Comparison of ENCODE assay signal across 21 cellular contexts in the genomic region with DNA sequence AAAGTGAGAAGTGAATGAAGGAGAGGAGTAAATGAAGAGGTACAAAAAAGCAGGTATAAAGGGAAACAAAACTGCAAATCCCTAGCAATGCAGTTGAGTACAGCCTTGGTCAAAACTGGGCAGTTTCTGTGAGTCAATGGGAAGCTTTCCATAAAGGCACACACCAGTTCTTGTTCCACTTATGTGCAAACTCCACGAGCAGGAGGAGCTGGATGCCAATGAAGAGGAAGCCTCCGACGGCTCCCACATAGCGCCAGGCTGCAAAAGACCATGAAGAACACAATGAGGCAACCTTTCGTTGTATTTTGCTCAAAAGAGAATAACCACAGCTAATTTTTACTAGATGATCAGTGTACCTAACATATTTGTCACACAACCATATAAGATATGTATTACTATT.
DNase-seq lines count a peak whose midpoint lies in the region; ATAC-seq, FAIRE-seq and TF ChIP-seq lines count a peak whose summit lies in the region.
"Had no signal": no experiment of that assay in that cellular context is flagged by ENCODE, and none has a peak within 500 bp of the region (broad histone marks: within the 10 kb centered on the region; RNA-seq: fewer than 3 reads in every experiment).

No MANE protein-coding gene starts in this region.

- 89 to 90% methylated on average over 5 of the region's 5 CpGs for WGBS in body of pancreas, 2 donors

- in situ Hi-C loops in KBM-7 (cut with MboI; ENCODE audit: low pct_unique_long_range_greater_than_20kb, low sequenced_read_pairs): no loop called here

- no peaks in the 10 kb centered on the region for H3K27me3 Mint-ChIP-seq in activated CD8-positive, alpha-beta memory T cell treated with anti-CD3 and anti-CD28 coated beads, Interleukin-2, amount 10 ng/mL, durations not matched to agents 7 days and 5 days
- H3K27me3 Mint-ChIP-seq in activated CD8-positive, alpha-beta T cell treated with anti-CD3 and anti-CD28 coated beads for 36 hours: no peaks in the 10 kb centered on the region
- H3K27me3 Mint-ChIP-seq in nephron progenitor cell (ENCODE audit: low read depth, poor library complexity): no peaks in the 10 kb centered on the region

- no peak for TF ChIP-seq CTCF in activated CD8-positive, alpha-beta T cell treated with anti-CD3 and anti-CD28 coated beads for 36 hours (IDR thresholded peaks at IDR 0.05)
- TF ChIP-seq CTCF in nephron progenitor cell (IDR thresholded peaks at IDR 0.05): no peak
- no peak for TF ChIP-seq CTCF in left ventricle myocardium inferior (IDR thresholded peaks at IDR 0.05; ENCODE audit: borderline replicate concordance)
- no peak for TF ChIP-seq CTCF in body of pancreas (IDR thresholded peaks at IDR 0.05)

- H3K36me3 ChIP-seq in left ventricle myocardium inferior (peaks cover 48% of the 10 kb centered on the region), body of pancreas (replicated peaks in 1 of 2; ENCODE audit: insufficient read depth in 1 of 2, low read depth in 2 of 2) (peaks cover 0 to 4% of the 10 kb centered on the region in 2 donors)
- H3K36me3 ChIP-seq: SJCRH30 had no signal

- TF ChIP-seq POLR2A in body of pancreas (IDR thresholded peaks at IDR 0.05): no peak

- no peak overlapping the region for H3K4me3 Mint-ChIP-seq in activated CD8-positive, alpha-beta memory T cell treated with anti-CD3 and anti-CD28 coated beads, Interleukin-2, amount 10 ng/mL, durations not matched to agents 7 days and 5 days
- H3K4me3 Mint-ChIP-seq in activated CD8-positive, alpha-beta T cell treated with anti-CD3 and anti-CD28 coated beads for 36 hours: no peak overlapping the region
- no peak overlapping the region for H3K4me3 Mint-ChIP-seq in nephron progenitor cell

- no peak for FAIRE-seq in GM19239 (lab: Jason Lieb, UNC)
- FAIRE-seq: GM12891 had no signal

- no peak overlapping the region for H3K27ac Mint-ChIP-seq in activated CD8-positive, alpha-beta memory T cell treated with anti-CD3 and anti-CD28 coated beads, Interleukin-2, amount 10 ng/mL, durations not matched to agents 7 days and 5 days
- H3K27ac Mint-ChIP-seq in activated CD8-positive, alpha-beta T cell treated with anti-CD3 and anti-CD28 coated beads for 36 hours: peak overlapping the region; percentile 24
- peak overlapping the region; percentile 88 for H3K27ac Mint-ChIP-seq in nephron progenitor cell

- no peak for ATAC-seq in activated CD8-positive, alpha-beta memory T cell treated with anti-CD3 and anti-CD28 coated beads, Interleukin-2, amount 10 ng/mL, durations not matched to agents 7 days and 5 days
- no peak for ATAC-seq in activated CD8-positive, alpha-beta T cell treated with anti-CD3 and anti-CD28 coated beads for 36 hours
- ATAC-seq in body of pancreas: no peak

- no peaks in the 10 kb centered on the region for H3K9me3 Mint-ChIP-seq in activated CD8-positive, alpha-beta memory T cell treated with anti-CD3 and anti-CD28 coated beads, Interleukin-2, amount 10 ng/mL, durations not matched to agents 7 days and 5 days (ENCODE audit: low read depth)
- H3K9me3 Mint-ChIP-seq in activated CD8-positive, alpha-beta T cell treated with anti-CD3 and anti-CD28 coated beads for 36 hours: no peaks in the 10 kb centered on the region
- H3K9me3 Mint-ChIP-seq in nephron progenitor cell: no peaks in the 10 kb centered on the region

- H3K4me3 ChIP-seq in left ventricle myocardium inferior (no peak overlapping the region), body of pancreas (no peak overlapping the region)
- H3K4me3 ChIP-seq: SJCRH30 had no signal

- DNase-seq in activated CD8-positive, alpha-beta memory T cell treated with anti-CD3 and anti-CD28 coated beads, Interleukin-2, amount 10 ng/mL, durations not matched to agents 7 days and 5 days: peak; percentile 21
- DNase-seq in activated CD8-positive, alpha-beta memory T cell treated with anti-CD3 and anti-CD28 coated beads, Interleukin-2, amount 50 U/mL, for 48 hours: no peak
- peak; percentile 31 for DNase-seq in KBM-7
- no peak for DNase-seq in activated CD8-positive, alpha-beta T cell treated with anti-CD3 and anti-CD28 coated beads for 36 hours
- no peak for DNase-seq in nephron progenitor cell
- no peak for DNase-seq in left ventricle myocardium inferior
- DNase-seq in GM19239 (ENCODE audit: insufficient read length, low spot score): no peak
- no peak for DNase-seq in body of pancreas
- DNase-seq: activated CD4-positive, alpha-beta T cell treated with anti-CD3 and anti-CD28 coated beads for 48 hours; activated effector memory CD4-positive, alpha-beta T cell treated with Interleukin-2 at 50 U/mL for 16 hours; aorta; central memory CD4-positive, alpha-beta T cell; dermis blood vessel endothelial cell; GOT3; islet precursor cell; KG1; NCI-H1048; NCI-H187; NCI-H526 treated with DMSO at 0.1 percent for 48 hours; SJCRH30 had no signal

- H3K36me3 Mint-ChIP-seq in activated CD8-positive, alpha-beta memory T cell treated with anti-CD3 and anti-CD28 coated beads, Interleukin-2, amount 10 ng/mL, durations not matched to agents 7 days and 5 days: peaks cover 45% of the 10 kb centered on the region
- H3K36me3 Mint-ChIP-seq in activated CD8-positive, alpha-beta T cell treated with anti-CD3 and anti-CD28 coated beads for 36 hours (ENCODE audit: low read depth): peaks cover 41% of the 10 kb centered on the region
- peaks cover 58% of the 10 kb centered on the region for H3K36me3 Mint-ChIP-seq in nephron progenitor cell (ENCODE audit: low read depth)

- CTCF ChIA-PET in activated CD8-positive, alpha-beta memory T cell treated with anti-CD3 and anti-CD28 coated beads, Interleukin-2, amount 10 ng/mL, durations not matched to agents 7 days and 5 days (lab: Charles Lee): interaction anchor here (1.5 to 2.7 kb wide), 2 partner anchors 8 to 12 kb away, joined by 5 to 6 read pairs; no protein-coding TSS in a partner anchor
- CTCF ChIA-PET in activated CD8-positive, alpha-beta T cell treated with anti-CD3 and anti-CD28 coated beads for 36 hours (lab: Charles Lee): interaction anchor here (0.9 to 1.2 kb wide), 2 partner anchors 9 to 83 kb away, joined by 3 read pairs; no protein-coding TSS in a partner anchor

- peaks cover 11% of the 10 kb centered on the region for H3K4me1 ChIP-seq in left ventricle myocardium inferior
- H3K4me1 ChIP-seq in body of pancreas: peaks cover 14% of the 10 kb centered on the region
- H3K4me1 ChIP-seq: SJCRH30 had no signal

- H3K9me3 ChIP-seq in left ventricle myocardium inferior (replicated peaks): no peaks in the 10 kb centered on the region
- H3K9me3 ChIP-seq in body of pancreas: no peaks in the 10 kb centered on the region
- H3K9me3 ChIP-seq: SJCRH30 had no signal

- POLR2A ChIA-PET in activated CD8-positive, alpha-beta T cell treated with anti-CD3 and anti-CD28 coated beads for 36 hours (lab: Charles Lee): interaction anchor here (1.1 to 1.2 kb wide), 2 partner anchors 22 to 40 kb away, joined by 3 to 4 read pairs; no protein-coding TSS in a partner anchor

- H3K27ac ChIP-seq in left ventricle myocardium inferior (replicated peaks): no peak overlapping the region
- no peak overlapping the region for H3K27ac ChIP-seq in body of pancreas
- H3K27ac ChIP-seq: SJCRH30 had no signal

- peaks cover 2% of the 10 kb centered on the region for H3K4me1 Mint-ChIP-seq in activated CD8-positive, alpha-beta memory T cell treated with anti-CD3 and anti-CD28 coated beads, Interleukin-2, amount 10 ng/mL, durations not matched to agents 7 days and 5 days
- peaks cover 54% of the 10 kb centered on the region for H3K4me1 Mint-ChIP-seq in activated CD8-positive, alpha-beta T cell treated with anti-CD3 and anti-CD28 coated beads for 36 hours (ENCODE audit: low read depth)
- H3K4me1 Mint-ChIP-seq in nephron progenitor cell: peaks cover 58% of the 10 kb centered on the region

- intact Hi-C loops in activated CD8-positive, alpha-beta T cell treated with anti-CD3 and anti-CD28 coated beads for 36 hours (cut with micrococcal nuclease): no loop called here
- intact Hi-C loops in left ventricle myocardium inferior (cut with micrococcal nuclease) (no loop called here), body of pancreas (cut with DNase I) (no loop called here)

- H3K27me3 ChIP-seq in left ventricle myocardium inferior (ENCODE audit: low read depth) (no peaks in the 10 kb centered on the region), body of pancreas (no peaks in the 10 kb centered on the region)
- H3K27me3 ChIP-seq: SJCRH30 had no signal

Comparison
In these comparisons a context has a peak if more than half of its experiments do, and no peak if none do; other contexts are left out.
1. DNase-seq: peak in activated CD8-positive, alpha-beta memory T cell treated with anti-CD3 and anti-CD28 coated beads, Interleukin-2, amount 10 ng/mL, durations not matched to agents 7 days and 5 days (single experiment) and KBM-7 (single experiment); none in activated CD8-positive, alpha-beta memory T cell treated with anti-CD3 and anti-CD28 coated beads, Interleukin-2, amount 50 U/mL, for 48 hours (single experiment), activated CD8-positive, alpha-beta T cell treated with anti-CD3 and anti-CD28 coated beads for 36 hours (single experiment), nephron progenitor cell (single experiment), left ventricle myocardium inferior (single experiment), GM19239 (single experiment) and body of pancreas (0 of 4).